ENCODE assay signal across 9 cellular contexts in genomic region chr17:76492250-76492988, GRCh38. TPM values are rescaled to one million over a fixed set of nuclear protein-coding genes. Genes with fewer than 3 reads are reported as not detected.
DNase-seq lines count a peak whose midpoint lies in the region; ATAC-seq and TF ChIP-seq lines count a peak whose summit lies in the region.
"Had no signal": no experiment of that assay in that cellular context is flagged by ENCODE, and none has a peak within 500 bp of the region (broad histone marks: within the 10 kb centered on the region; RNA-seq: fewer than 3 reads in every experiment).

No MANE protein-coding gene starts in this region.

- no peak overlapping the region for H2AFZ ChIP-seq in hepatocyte

- peak; percentile 23 for ATAC-seq in HG02973 (IDR thresholded peaks at IDR 0.05; ENCODE audit: unreplicated experiment)
- ATAC-seq in thoracic aorta (ENCODE audit: insufficient number of reproducible peaks, low FRiP score, low read depth), result no peak

- peak overlapping the region; percentile 48 for H3K4me2 ChIP-seq in hepatocyte

- no peaks in the 10 kb centered on the region for H3K9me2 ChIP-seq in hepatocyte (replicated peaks; ENCODE audit: insufficient read depth)

- DNase-seq in NCI-H1417 (lab: John Stamatoyannopoulos, UW) (peak in 2 of 3 experiments; percentile 52 to 58), NCI-H1417 treated with DMSO at 0.1 percent for 48 hours (lab: John Stamatoyannopoulos, UW) (no peak), hepatocyte (ENCODE audit: low spot score) (no peak), thoracic aorta (ENCODE audit: low spot score) (no peak), NOMO-1 treated with DMSO at 0.1 percent for 48 hours (lab: John Stamatoyannopoulos, UW; ENCODE audit: unreplicated experiment) (no peak)
- no peak for DNase-seq in T-helper 2 cell treated with Interferon-gamma antibody and Interleukin-4, amounts not matched to agents 5 μg/mL and 100 μg/mL, for 36 hours (ENCODE audit: low spot score)
- DNase-seq in stimulated activated CD4-positive, alpha-beta T cell treated with anti-CD3 and anti-CD28 coated beads, Interleukin-12 subunit alpha, Interleukin-12 subunit beta, amount 100 ng/mL, for 4 hours, result no peak

- peaks cover 21% of the 10 kb centered on the region for H3K4me1 ChIP-seq in hepatocyte (ENCODE audit: insufficient read depth)
- H3K4me1 ChIP-seq in thoracic aorta (ENCODE audit: control insufficient read depth in 1 of 2, low read depth in 2 of 2), result peaks cover 3 to 5% of the 10 kb centered on the region in 2 donors

- no peaks in the 10 kb centered on the region for H3K27me3 Mint-ChIP-seq in T-helper 2 cell treated with Interferon-gamma antibody and Interleukin-4, amounts not matched to agents 5 μg/mL and 100 μg/mL, for 36 hours (ENCODE audit: low read depth)

- TF ChIP-seq CTCF in hepatocyte (IDR thresholded peaks at IDR 0.05; ENCODE audit: poor library complexity), result no peak
- no peak for TF ChIP-seq CTCF in thoracic aorta (IDR thresholded peaks at IDR 0.05)

- H3K36me3 Mint-ChIP-seq in T-helper 2 cell treated with Interferon-gamma antibody and Interleukin-4, amounts not matched to agents 5 μg/mL and 100 μg/mL, for 36 hours (ENCODE audit: low read depth), result peaks cover 8% of the 10 kb centered on the region

- H4K20me1 ChIP-seq in hepatocyte (ENCODE audit: insufficient read depth, poor library complexity, severe bottlenecking), result no peaks in the 10 kb centered on the region

- WGBS in hepatocyte (ENCODE audit: low lambda C conversion rate, missing lambda C conversion rate), result 81% methylated on average over 8 of the region's 10 CpGs

- no peaks in the 10 kb centered on the region for H3K36me3 ChIP-seq in hepatocyte (replicated peaks; ENCODE audit: insufficient read depth, low read depth)
- H3K36me3 ChIP-seq in thoracic aorta, result no peaks in the 10 kb centered on the region

- peak overlapping the region; percentile 95 for H3K27ac Mint-ChIP-seq in T-helper 2 cell treated with Interferon-gamma antibody and Interleukin-4, amounts not matched to agents 5 μg/mL and 100 μg/mL, for 36 hours

- H3K9me3 Mint-ChIP-seq in T-helper 2 cell treated with Interferon-gamma antibody and Interleukin-4, amounts not matched to agents 5 μg/mL and 100 μg/mL, for 36 hours, result no peaks in the 10 kb centered on the region

- H3K4me1 Mint-ChIP-seq in T-helper 2 cell treated with Interferon-gamma antibody and Interleukin-4, amounts not matched to agents 5 μg/mL and 100 μg/mL, for 36 hours (ENCODE audit: low read depth), result peaks cover 27% of the 10 kb centered on the region

- H3K9me3 ChIP-seq in hepatocyte (ENCODE audit: low read depth), result no peaks in the 10 kb centered on the region
- no peaks in the 10 kb centered on the region for H3K9me3 ChIP-seq in thoracic aorta

- peak overlapping the region; percentile 40 for H3K27ac ChIP-seq in hepatocyte
- peak overlapping the region in 1 of 2 donors; percentile 64 for H3K27ac ChIP-seq in thoracic aorta

- peak overlapping the region; percentile 93 for H3K4me3 Mint-ChIP-seq in T-helper 2 cell treated with Interferon-gamma antibody and Interleukin-4, amounts not matched to agents 5 μg/mL and 100 μg/mL, for 36 hours

- no peaks in the 10 kb centered on the region for H3K27me3 ChIP-seq in hepatocyte
- H3K27me3 ChIP-seq in thoracic aorta (replicated peaks; ENCODE audit: insufficient read depth), result no peaks in the 10 kb centered on the region

- H3K79me2 ChIP-seq in hepatocyte, result peaks cover under 1% of the 10 kb centered on the region

- H3K4me3 ChIP-seq in hepatocyte (no peak overlapping the region), thoracic aorta (peak overlapping the region; percentile 40)

RNA-seq across cellular contexts. Expression of gene RHBDF2, which starts 8.8 kb away (rescaled TPM):
- 4.9 and 5.5 TPM in 2 replicates for total RNA-seq in hepatocyte
- 11.0 and 11.7 TPM in 2 replicates for polyA plus RNA-seq in hepatocyte
- total RNA-seq in thoracic aorta, result 100 to 1,000 TPM in 1 of 2 donors, 10 to 100 TPM in 1; 91.6 to 153 TPM

RNA-seq across cellular contexts. Expression of gene AANAT, which starts 25.0 kb away (rescaled TPM):
- total RNA-seq in hepatocyte, result 0.84 TPM in 1 of 2 replicates, not detected in the other
- 0.92 TPM in 1 of 2 replicates, not detected in the other for polyA plus RNA-seq in hepatocyte
- not detected for total RNA-seq in thoracic aorta
- total RNA-seq: T-helper 2 cell treated with Interferon-gamma antibody and Interleukin-4, amounts not matched to agents 100 ng/mL and 5 ng/mL, for 36 hours had no signal

RNA-seq across cellular contexts. Expression of gene UBE2O, which starts 39.5 kb away (rescaled TPM):
- total RNA-seq in hepatocyte (14.6 and 15.2 TPM in 2 replicates), thoracic aorta (10 to 100 TPM; 16.4 to 31.1 TPM)
- 9.7 and 12.5 TPM in 2 replicates for polyA plus RNA-seq in hepatocyte

RNA-seq across cellular contexts. Expression of gene CYGB, which starts 45.1 kb away (rescaled TPM):
- total RNA-seq in hepatocyte, result 7.8 and 15.5 TPM in 2 replicates
- 13.8 and 19.2 TPM in 2 replicates for polyA plus RNA-seq in hepatocyte
- total RNA-seq in thoracic aorta, result 10 to 100 TPM in 1 of 2 donors, 1 to 10 TPM in 1; 8.3 to 17.7 TPM

RNA-seq across cellular contexts. Expression of gene PRCD, which starts 47.4 kb away (rescaled TPM):
- total RNA-seq in hepatocyte (2.0 and 2.7 TPM in 2 replicates), thoracic aorta (1 to 10 TPM; 1.9 to 2.4 TPM)
- polyA plus RNA-seq in hepatocyte, result 10.2 and 11.6 TPM in 2 replicates
- total RNA-seq: T-helper 2 cell treated with Interferon-gamma antibody and Interleukin-4, amounts not matched to agents 100 ng/mL and 5 ng/mL, for 36 hours had no signal

Comparison
In these comparisons a context has a peak if more than half of its experiments do, and no peak if none do; other contexts are left out.
1. DNase-seq: peak in NCI-H1417 (2 of 3); none in NCI-H1417 treated with DMSO at 0.1 percent for 48 hours (single experiment), T-helper 2 cell treated with Interferon-gamma antibody and Interleukin-4, amounts not matched to agents 5 μg/mL and 100 μg/mL, for 36 hours (single experiment), hepatocyte (single experiment), thoracic aorta (single experiment), NOMO-1 treated with DMSO at 0.1 percent for 48 hours (single experiment) and stimulated activated CD4-positive, alpha-beta T cell treated with anti-CD3 and anti-CD28 coated beads, Interleukin-12 subunit alpha, Interleukin-12 subunit beta, amount 100 ng/mL, for 4 hours (single experiment).
2. RNA of gene RHBDF2, which starts 8.8 kb away (total RNA-seq): 91.6 to 153 TPM in thoracic aorta; 4.9 to 5.5 TPM in hepatocyte; every median in the first group is over 10 times any median in the second.